In the genomic region with DNA sequence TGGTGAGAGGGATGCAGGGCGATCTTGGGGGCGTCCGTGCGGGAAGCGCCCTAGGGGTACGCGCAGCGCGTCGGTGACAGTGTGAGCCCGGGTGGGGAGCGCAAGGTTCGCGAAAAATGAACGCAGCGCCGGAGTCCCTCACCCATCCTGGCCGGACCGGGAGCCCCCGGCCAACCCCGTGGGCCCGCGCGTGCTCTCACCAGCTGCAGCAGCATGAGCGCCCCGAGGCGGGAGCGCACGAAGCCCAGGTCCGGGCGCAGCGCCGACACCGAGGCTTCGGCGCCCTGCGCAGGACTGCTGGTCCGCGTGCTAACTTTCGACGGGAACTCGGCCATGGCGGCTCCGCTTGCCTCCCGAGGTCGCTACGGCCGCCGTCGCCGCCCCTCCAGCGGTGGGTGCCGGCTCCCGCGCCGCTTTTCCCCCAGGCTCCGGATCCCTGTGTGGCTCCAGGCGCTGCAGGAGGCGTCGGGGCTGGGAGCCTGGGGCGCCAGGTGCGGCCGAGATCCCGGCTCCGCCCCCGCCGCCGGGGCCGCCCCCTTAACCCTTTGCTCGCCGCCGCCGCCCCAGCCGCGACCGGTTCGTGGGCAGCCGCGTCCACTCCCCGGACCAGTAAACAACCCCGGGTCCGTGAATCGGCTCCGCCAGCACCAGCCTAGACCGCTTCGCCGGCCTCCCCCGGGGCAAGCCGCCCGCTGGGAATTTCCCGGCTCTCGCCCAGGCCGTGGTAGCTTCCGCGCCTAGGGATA, we compare ENCODE assay signal across 8 cellular contexts. TPM values are rescaled to one million over a fixed set of nuclear protein-coding genes. Genes with fewer than 3 reads are reported as not detected.
A peak's percentile ranks its signal among the peaks of the same experiment; 100 is the strongest.
DNase-seq lines count a peak whose midpoint lies in the region; ATAC-seq and TF ChIP-seq lines count a peak whose summit lies in the region.

A gene with protein sequence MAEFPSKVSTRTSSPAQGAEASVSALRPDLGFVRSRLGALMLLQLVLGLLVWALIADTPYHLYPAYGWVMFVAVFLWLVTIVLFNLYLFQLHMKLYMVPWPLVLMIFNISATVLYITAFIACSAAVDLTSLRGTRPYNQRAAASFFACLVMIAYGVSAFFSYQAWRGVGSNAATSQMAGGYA (minus strand): TSS at position 467 of the 746 bp plus-strand sequence. CDS start 132 bp downstream, at position 335.

- ATAC-seq in GM18502 (IDR thresholded peaks at IDR 0.05; ENCODE audit: poor library complexity, unreplicated experiment), result peak; percentile 54
- peak; percentile 72 to 90 (median 83) for ATAC-seq in psoas muscle

- H3K36me3 ChIP-seq in SJCRH30 (no peaks in the 10 kb centered on the region), psoas muscle (ENCODE audit: insufficient read depth in 1 of 2, low read depth in 1 of 2) (no peaks in the 10 kb centered on the region)

- 1 to 2% (median 1%) methylated on average over 53 to 95 of the region's 95 CpGs for WGBS in psoas muscle, 3 donors

- TF ChIP-seq CTCF in astrocyte of the cerebellum (IDR thresholded peaks at IDR 0.05; ENCODE audit: low read depth, low read length, missing control alignments) (no peak), psoas muscle (IDR thresholded peaks at IDR 0.05) (no peak)

- H3K9me3 ChIP-seq in SJCRH30 (replicated peaks) (no peaks in the 10 kb centered on the region), psoas muscle (no peaks in the 10 kb centered on the region)

- intact Hi-C loops in psoas muscle (cut with DNase I), result no loop called here

- in situ Hi-C loops in astrocyte of the cerebellum (cut with HindIII; ENCODE audit: low sequenced_read_pairs), result no loop called here

- peak within 1 kb of the TSS; percentile 58 for H3K4me3 ChIP-seq in SJCRH30
- peak within 1 kb of the TSS; percentile 40 for H3K4me3 ChIP-seq in astrocyte of the cerebellum (ENCODE audit: low read depth, low read length)
- H3K4me3 ChIP-seq in psoas muscle, result peak within 1 kb of the TSS; percentile 76

- H3K4me1 ChIP-seq in SJCRH30 (no peaks in the 10 kb centered on the region; the same call in 1 of the 2 replicates), psoas muscle (peaks cover 10% of the 10 kb centered on the region)

- H3K27me3 ChIP-seq in SJCRH30, result peaks cover 22% of the 10 kb centered on the region; the same call in 1 of the 2 replicates
- peaks cover 0 to 24% (median 8%) of the 10 kb centered on the region in 3 donors for H3K27me3 ChIP-seq in psoas muscle (ENCODE audit: insufficient read depth in 3 of 3, low read length in 2 of 3)

- H3K27ac ChIP-seq in SJCRH30, result no peak within 1 kb of the TSS
- no peak within 1 kb of the TSS for H3K27ac ChIP-seq in psoas muscle

- DNase-seq in 8988T, result peak; percentile 94
- peak; percentile 52 to 74 for DNase-seq in SJCRH30
- DNase-seq in astrocyte of the cerebellum (ENCODE audit: low read depth), result no peak
- peak; percentile 46 to 65 for DNase-seq in hippocampal formation (lab: John Stamatoyannopoulos, UW)
- DNase-seq in psoas muscle, result peak in 1 of 2 donors; percentile 58
- no peak for DNase-seq in MV-4-11 (lab: John Stamatoyannopoulos, UW)
- no peak for DNase-seq in cortex of kidney (lab: John Stamatoyannopoulos, UW)

RNA-seq across cellular contexts. Expression of the gene that starts here (rescaled TPM):
- total RNA-seq in SJCRH30 (2014; rRNA removed; shearing (Covaris generic)), result 0.30 and 0.49 TPM in 2 replicates
- 1 to 10 TPM in 3 of 4 donors, under 1 TPM in 1; 0.39 to 2.4 (median 1.4) TPM for total RNA-seq in psoas muscle
- polyA plus RNA-seq in psoas muscle, result 1 to 10 TPM; 2.0 to 3.1 (median 2.7) TPM

Comparison
In these comparisons a context has a peak if more than half of its experiments do, and no peak if none do; other contexts are left out.
1. Peak in DNase-seq and H3K4me3 ChIP-seq in SJCRH30; RNA of the gene not detected or under 1 TPM.
2. DNase-seq: peak in 8988T (single experiment) and hippocampal formation (2 of 2); none in astrocyte of the cerebellum (single experiment), MV-4-11 (single experiment) and cortex of kidney (single experiment).
3. Peak in every context shown above with its lines, with median percentiles within 50 percentile points of each other: H3K4me3 ChIP-seq.